18 cellular contexts compared by ENCODE assay signal in genomic region chr12:45075575-45076282, GRCh38. TPM values are rescaled to one million over a fixed set of nuclear protein-coding genes. Genes with fewer than 3 reads are reported as not detected.
DNase-seq lines count a peak whose midpoint lies in the region; ATAC-seq and TF ChIP-seq lines count a peak whose summit lies in the region.
"Had no signal": no experiment of that assay in that cellular context is flagged by ENCODE, and none has a peak within 500 bp of the region (broad histone marks: within the 10 kb centered on the region; RNA-seq: fewer than 3 reads in every experiment).

No MANE protein-coding gene starts in this region.

- H3K9me3 Mint-ChIP-seq in WTC11, result peaks cover 1% of the 10 kb centered on the region
- H3K9me3 Mint-ChIP-seq in neural progenitor cell, result no peaks in the 10 kb centered on the region
- H3K9me3 Mint-ChIP-seq: HFFc6 had no signal

- H3K27ac ChIP-seq in SK-N-SH (ENCODE audit: low read depth in 2 of 2, low read length in 1 of 2) (no peak overlapping the region), neural progenitor cell (no peak overlapping the region)
- H3K27ac ChIP-seq: BLaER1 treated with 17β-estradiol and CSF1 and Interleukin-3, amounts not matched to agents 10 nM and 100 nM had no signal

- no peak for TF ChIP-seq EP300 in SK-N-SH (IDR thresholded peaks at IDR 0.05; ENCODE audit: borderline replicate concordance in 1 of 2, low read depth in 1 of 2, low read length in 1 of 2)

- H3K4me2 ChIP-seq in SK-N-SH (no peak overlapping the region), neural progenitor cell (peak overlapping the region; percentile 58)
- H3K4me2 ChIP-seq: BLaER1 treated with 17β-estradiol and CSF1 and Interleukin-3, amounts not matched to agents 10 nM and 100 nM had no signal

- H3K4me3 Mint-ChIP-seq in WTC11 (no peak overlapping the region), neural progenitor cell (no peak overlapping the region)
- H3K4me3 Mint-ChIP-seq: CD4-positive, CD25-positive, alpha-beta regulatory T cell; HFFc6 had no signal

- H2AFZ ChIP-seq in SK-N-SH (ENCODE audit: low read depth) (no peak overlapping the region), neural progenitor cell (replicated peaks) (no peak overlapping the region)

- POLR2A ChIA-PET in SK-N-SH (lab: Yijun Ruan, JAX), result no interaction called here
- POLR2A ChIA-PET in WTC11 (lab: Charles Lee), result no interaction called here

- no peaks in the 10 kb centered on the region for H3K36me3 ChIP-seq in SK-N-SH (replicated peaks in 1 of 2; ENCODE audit: control insufficient read depth in 1 of 2, insufficient read depth in 2 of 2, low read length in 1 of 2)
- H3K36me3 ChIP-seq in neural progenitor cell, result no peaks in the 10 kb centered on the region
- no peaks in the 10 kb centered on the region for H3K36me3 ChIP-seq in MG63
- H3K36me3 ChIP-seq: BLaER1 treated with 17β-estradiol and CSF1 and Interleukin-3, amounts not matched to agents 10 nM and 100 nM had no signal

- CTCF ChIA-PET in SK-N-SH (lab: Yijun Ruan, JAX), result no interaction called here
- CTCF ChIA-PET in WTC11 (lab: Charles Lee), result interaction anchor here (1.5 to 2.1 kb wide), 2 partner anchors 26 to 127 kb away, joined by 7 to 14 read pairs; partner anchors contain the start of gene DBX2

- H3K4me1 Mint-ChIP-seq in WTC11 (peaks cover 57% of the 10 kb centered on the region), neural progenitor cell (peaks cover 12% of the 10 kb centered on the region)
- H3K4me1 Mint-ChIP-seq: CD4-positive, CD25-positive, alpha-beta regulatory T cell had no signal

- H3K27me3 ChIP-seq in SK-N-SH (ENCODE audit: insufficient read depth) (no peaks in the 10 kb centered on the region), neural progenitor cell (no peaks in the 10 kb centered on the region), MG63 (no peaks in the 10 kb centered on the region)
- H3K27me3 ChIP-seq: BLaER1 treated with 17β-estradiol and CSF1 and Interleukin-3, amounts not matched to agents 10 nM and 100 nM had no signal

- no peaks in the 10 kb centered on the region for H3K9me3 ChIP-seq in SK-N-SH
- no peaks in the 10 kb centered on the region for H3K9me3 ChIP-seq in neural progenitor cell (ENCODE audit: low read depth)
- H3K9me3 ChIP-seq in MG63, result no peaks in the 10 kb centered on the region

- 26% methylated on average over 6 of the region's 6 CpGs for WGBS in SK-N-SH (ENCODE audit: low lambda C conversion rate)

- H3F3A ChIP-seq in SK-N-SH (replicated peaks; ENCODE audit: insufficient read depth) (no peaks in the 10 kb centered on the region), neural progenitor cell (ENCODE audit: low read depth) (peaks cover 15% of the 10 kb centered on the region)

- DNase-seq in SK-N-SH (no peak), WTC11 (ENCODE audit: low spot score) (no peak), neural progenitor cell (ENCODE audit: low spot score) (no peak), MG63 (no peak), NCI-H2107 (lab: John Stamatoyannopoulos, UW) (no peak)
- DNase-seq: 8988T; AML-193; CD4-positive, CD25-positive, alpha-beta regulatory T cell; DMS53; GF-D8; HCEC 1CT; HFFc6 had no signal

- H3K36me3 Mint-ChIP-seq in WTC11 (no peaks in the 10 kb centered on the region), neural progenitor cell (no peaks in the 10 kb centered on the region)
- H3K36me3 Mint-ChIP-seq: CD4-positive, CD25-positive, alpha-beta regulatory T cell had no signal

- H3K4me3 ChIP-seq in SK-N-SH (ENCODE audit: low read depth in 2 of 2, low read length in 1 of 2) (no peak overlapping the region), neural progenitor cell (no peak overlapping the region), MG63 (no peak overlapping the region)
- H3K4me3 ChIP-seq: BLaER1 treated with 17β-estradiol and CSF1 and Interleukin-3, amounts not matched to agents 10 nM and 100 nM had no signal

- H3K9ac ChIP-seq in SK-N-SH (no peak overlapping the region), neural progenitor cell (no peak overlapping the region)
- H3K9ac ChIP-seq: BLaER1 treated with 17β-estradiol and CSF1 and Interleukin-3, amounts not matched to agents 10 nM and 100 nM had no signal

- H3K27me3 Mint-ChIP-seq in WTC11 (ENCODE audit: low read depth), result no peaks in the 10 kb centered on the region
- peaks cover 3% of the 10 kb centered on the region for H3K27me3 Mint-ChIP-seq in neural progenitor cell (ENCODE audit: insufficient read depth, low read depth)

- no peaks in the 10 kb centered on the region for H3K9me2 ChIP-seq in SK-N-SH

- no peaks in the 10 kb centered on the region for H3K4me1 ChIP-seq in SK-N-SH (ENCODE audit: control insufficient read depth in 1 of 2, insufficient read depth in 2 of 2, low read depth in 1 of 2, low read length in 1 of 2)
- peaks cover 43% of the 10 kb centered on the region for H3K4me1 ChIP-seq in neural progenitor cell
- H3K4me1 ChIP-seq: BLaER1 treated with 17β-estradiol and CSF1 and Interleukin-3, amounts not matched to agents 10 nM and 100 nM had no signal

- H3K27ac Mint-ChIP-seq in WTC11, result peak overlapping the region; percentile 97
- no peak overlapping the region for H3K27ac Mint-ChIP-seq in neural progenitor cell
- H3K27ac Mint-ChIP-seq: CD4-positive, CD25-positive, alpha-beta regulatory T cell; HFFc6 had no signal

- no peak for TF ChIP-seq CTCF in SK-N-SH (IDR thresholded peaks at IDR 0.05)
- TF ChIP-seq CTCF in WTC11 (IDR thresholded peaks at IDR 0.05), result no peak
- no peak for TF ChIP-seq CTCF in neural progenitor cell (IDR thresholded peaks at IDR 0.05)

- ATAC-seq in SK-N-SH treated with all-trans-retinoic acid at 6 μM for 48 hours, result no peak
- no peak for ATAC-seq in WTC11
- peak; percentile 32 for ATAC-seq in esophagus mucosa
- ATAC-seq in GM18909 (IDR thresholded peaks at IDR 0.05; ENCODE audit: poor library complexity, unreplicated experiment), result no peak

- no peaks in the 10 kb centered on the region for H3K79me2 ChIP-seq in SK-N-SH (ENCODE audit: insufficient read depth)
- H3K79me2 ChIP-seq in neural progenitor cell (ENCODE audit: low read depth), result no peaks in the 10 kb centered on the region

- no peak for TF ChIP-seq RAD21 in SK-N-SH (IDR thresholded peaks at IDR 0.05; ENCODE audit: low read length)

- H4K20me1 ChIP-seq in SK-N-SH (ENCODE audit: insufficient read depth) (no peaks in the 10 kb centered on the region), neural progenitor cell (ENCODE audit: low read depth) (no peaks in the 10 kb centered on the region)
- H4K20me1 ChIP-seq: BLaER1 treated with 17β-estradiol and CSF1 and Interleukin-3, amounts not matched to agents 10 nM and 100 nM had no signal

TF ChIP-seq in SK-N-SH treated with all-trans-retinoic acid at 6 μM for 48 hours, 23 proteins besides CTCF, POLR2A, EP300 and RAD21 (continues in another document):
- TF ChIP-seq CSRNP3 (CRISPR knock-in tag; IDR thresholded peaks at IDR 0.05) (no peak), ZNF70 (CRISPR knock-in tag; IDR thresholded peaks at IDR 0.05) (peak; percentile 51; the same call in 1 of the 2 replicates)

TF ChIP-seq in WTC11, 78 proteins besides CTCF, POLR2A, EP300 and RAD21 (continues in another document):
- TF ChIP-seq SMAD3 (CRISPR knock-in tag; IDR thresholded peaks at IDR 0.05; ENCODE audit: borderline replicate concordance) (no peak), GRHL2 (CRISPR knock-in tag; IDR thresholded peaks at IDR 0.05; ENCODE audit: insufficient replicate concordance, severe bottlenecking) (no peak), PRRX2 (CRISPR knock-in tag; IDR thresholded peaks at IDR 0.05) (no peak), KAT7 (CRISPR knock-in tag; IDR thresholded peaks at IDR 0.05; ENCODE audit: borderline replicate concordance) (no peak), ELF4 (CRISPR knock-in tag; IDR thresholded peaks at IDR 0.05; ENCODE audit: low read depth) (no peak), ZNF532 (CRISPR knock-in tag; IDR thresholded peaks at IDR 0.05; ENCODE audit: borderline replicate concordance) (no peak), GABPB1 (CRISPR knock-in tag; IDR thresholded peaks at IDR 0.05) (no peak)
- TF ChIP-seq, protein P1, sequence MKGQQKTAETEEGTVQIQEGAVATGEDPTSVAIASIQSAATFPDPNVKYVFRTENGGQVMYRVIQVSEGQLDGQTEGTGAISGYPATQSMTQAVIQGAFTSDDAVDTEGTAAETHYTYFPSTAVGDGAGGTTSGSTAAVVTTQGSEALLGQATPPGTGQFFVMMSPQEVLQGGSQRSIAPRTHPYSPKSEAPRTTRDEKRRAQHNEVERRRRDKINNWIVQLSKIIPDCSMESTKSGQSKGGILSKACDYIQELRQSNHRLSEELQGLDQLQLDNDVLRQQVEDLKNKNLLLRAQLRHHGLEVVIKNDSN (CRISPR knock-in tag; IDR thresholded peaks at IDR 0.05), result no peak

RNA-seq across cellular contexts. Expression of gene DBX2, which starts 24.8 kb away (rescaled TPM):
- polyA plus RNA-seq in SK-N-SH (2012; rRNA removed), result not detected in 2 replicates
- not detected in 2 replicates for polyA plus RNA-seq in SK-N-SH (2012; cell fraction: cytosol; rRNA removed)
- polyA plus RNA-seq in SK-N-SH (2012; cell fraction: nucleus; rRNA removed), result not detected in 2 replicates
- total RNA-seq in WTC11 (2021), result 0.27 to 0.35 TPM (median 0.27 TPM) in 3 replicates
- not detected for total RNA-seq in esophagus mucosa
- 0.06 TPM in 1 of 2 replicates, not detected in the other for total RNA-seq in neural progenitor cell (ENCODE audit: low replicate concordance)
- not detected in 2 replicates for total RNA-seq in MG63 (2014; rRNA removed; shearing (Covaris generic); ENCODE audit: low replicate concordance)
- total RNA-seq: CD4-positive, CD25-positive, alpha-beta regulatory T cell; H4; HFFc6; HT1080 had no signal
- polyA plus RNA-seq: CD4-positive, CD25-positive, alpha-beta regulatory T cell had no signal
